25 cellular contexts compared by ENCODE assay signal in genomic region chr4:114396808-114397207, GRCh38.
A peak's percentile ranks its signal among the peaks of the same experiment; 100 is the strongest.
DNase-seq lines count a peak whose midpoint lies in the region; ATAC-seq and TF ChIP-seq lines count a peak whose summit lies in the region.
"Had no signal": no experiment of that assay in that cellular context is flagged by ENCODE, and none has a peak within 500 bp of the region (broad histone marks: within the 10 kb centered on the region; RNA-seq: fewer than 3 reads in every experiment).

No MANE protein-coding gene starts in this region.

- CTCF ChIA-PET in HCT116 (lab: Charles Lee): no interaction called here

- no peak overlapping the region for H3K9ac ChIP-seq in HCT116 (ENCODE audit: low read length)
- H3K9ac ChIP-seq: BLaER1, KMS-11 had no signal

- H3K79me2 ChIP-seq in HCT116 (ENCODE audit: insufficient read depth, low read length): no peaks in the 10 kb centered on the region

- no peak overlapping the region for H3K4me2 ChIP-seq in HCT116 (ENCODE audit: low read length)
- H3K4me2 ChIP-seq: BLaER1, KMS-11 had no signal

- RAD21 ChIA-PET in HCT116 (lab: Charles Lee; ENCODE audit: low non-redundant PET in 1 of 2, low total read pairs in 2 of 2, uncharacterized antibody in 2 of 2, unreplicated experiment in 2 of 2): no interaction called here

- H3K4me1 ChIP-seq in HCT116 (ENCODE audit: control insufficient read depth in 1 of 2, insufficient read depth in 2 of 2, low read length in 2 of 2): peaks cover 0 to 5% of the 10 kb centered on the region in 2 experiments; a peak in 1 of 4 replicates
- H3K4me1 ChIP-seq in mucosa of descending colon (ENCODE audit: low read depth): peaks cover 4% of the 10 kb centered on the region
- H3K4me1 ChIP-seq: BLaER1 had no signal

- no peaks in the 10 kb centered on the region for H4K20me1 ChIP-seq in HCT116 (ENCODE audit: insufficient read depth)
- H4K20me1 ChIP-seq: BLaER1 had no signal

- H3K9me2 ChIP-seq in HCT116 (ENCODE audit: insufficient read depth): no peaks in the 10 kb centered on the region

- intact Hi-C loops in HCT116 (cut with micrococcal nuclease) (no loop called here), mucosa of descending colon (cut with DNase I, micrococcal nuclease) (loop anchor here in 1 of 2 donors (5.0 kb wide), 1 partner anchor 260 kb away; no protein-coding TSS in a partner anchor)

- H3K4me3 ChIP-seq in HCT116 (replicated peaks in 1 of 2; ENCODE audit: low read depth in 1 of 2, low read length in 2 of 2) (no peak overlapping the region), mucosa of descending colon (no peak overlapping the region)
- H3K4me3 ChIP-seq: BLaER1, GM12878 had no signal

- POLR2A ChIA-PET in HCT116 (lab: Charles Lee): no interaction called here

- no peak overlapping the region for H2AFZ ChIP-seq in HCT116 (ENCODE audit: low read depth, low read length, poor library complexity, severe bottlenecking)

- ATAC-seq in HCT116: no peak
- peak; percentile 44 for ATAC-seq in mucosa of descending colon
- ATAC-seq in HG02642 (IDR thresholded peaks at IDR 0.05; ENCODE audit: poor library complexity, unreplicated experiment): no peak
- ATAC-seq: GM12878, Panc1 had no signal

- DNase-seq in HCT116 (ENCODE audit: low read depth, low spot score) (no peak), LoVo (ENCODE audit: low spot score) (peak; percentile 44), astrocyte of the hippocampus (ENCODE audit: low read depth, low spot score) (peak; percentile 22), mucosa of descending colon (no peak), NCI-H345 treated with DMSO at 0.1 percent for 48 hours (lab: John Stamatoyannopoulos, UW; ENCODE audit: unreplicated experiment) (no peak), cerebellar nuclear complex (lab: John Stamatoyannopoulos, UW) (no peak)
- no peak for DNase-seq in activated CD8-positive, alpha-beta memory T cell treated with anti-CD3 and anti-CD28 coated beads, Interleukin-2, amount 50 U/mL, for 4 hours
- DNase-seq: CD4-positive, CD25-positive, alpha-beta regulatory T cell; EL; GDM1; NCI-H1092 treated with DMSO at 0.1 percent for 48 hours; NCI-H1436; NCI-H187 treated with DMSO at 0.1 percent for 48 hours; NCI-H2107; NCI-H446; NCI-H524 treated with DMSO at 0.1 percent for 48 hours; NCI-H82; SHP77; T-helper 1 cell had no signal

- H3K36me3 ChIP-seq in HCT116 (ENCODE audit: control insufficient read depth in 1 of 2, insufficient read depth in 2 of 2, low read length in 2 of 2): no peaks in the 10 kb centered on the region
- H3K36me3 ChIP-seq in mucosa of descending colon (ENCODE audit: low read depth): no peaks in the 10 kb centered on the region
- H3K36me3 ChIP-seq: BLaER1 had no signal

- TF ChIP-seq CTCF in HCT116 (IDR thresholded peaks at IDR 0.05 in 2 of 3, conservative IDR thresholded peaks at IDR 0.05 in 1 of 3; ENCODE audit: borderline replicate concordance in 1 of 3, insufficient read depth in 1 of 3, low read depth in 2 of 3, low read length in 2 of 3) (no peak), mucosa of descending colon (IDR thresholded peaks at IDR 0.05) (no peak)

- H3K27ac ChIP-seq in HCT116 (ENCODE audit: low read depth, low read length): no peak overlapping the region
- H3K27ac ChIP-seq: BLaER1, KMS-11, RWPE1 had no signal

- no TSS peak for BruUV-seq in HCT116 (replicated peaks; lab: Mats Ljungman, UMichigan)

- H3K27me3 ChIP-seq in HCT116 (ENCODE audit: insufficient read depth, low read length): no peaks in the 10 kb centered on the region
- H3K27me3 ChIP-seq: BLaER1 had no signal

- H3K9me3 ChIP-seq in HCT116 (ENCODE audit: control insufficient read depth in 1 of 2, insufficient read depth in 1 of 2, low read depth in 1 of 2, low read length in 2 of 2) (no peaks in the 10 kb centered on the region), mucosa of descending colon (no peaks in the 10 kb centered on the region)
- H3K9me3 ChIP-seq: BLaER1 had no signal

- TF ChIP-seq POLR2A in HCT116 (IDR thresholded peaks at IDR 0.05; ENCODE audit: borderline replicate concordance, extremely low read depth, insufficient read depth, insufficient read length): no peak

- no peak for TF ChIP-seq RAD21 in HCT116 (IDR thresholded peaks at IDR 0.05; ENCODE audit: low read depth)

TF ChIP-seq in HCT116, 20 proteins besides CTCF, POLR2A, EP300 and RAD21:
- TF ChIP-seq CEBPB (IDR thresholded peaks at IDR 0.05; ENCODE audit: low read depth) (0 out of 2 replicates have a peak, but pooled peaks have one; percentile 17), ZNF274 (IDR thresholded peaks at IDR 0.05; ENCODE audit: low read depth, low read length) (no peak)

Comparison
In these comparisons a context has a peak if more than half of its experiments do, and no peak if none do; other contexts are left out.
1. DNase-seq: peak in LoVo (single experiment) and astrocyte of the hippocampus (single experiment); none in HCT116 (single experiment), mucosa of descending colon (0 of 3), NCI-H345 treated with DMSO at 0.1 percent for 48 hours (single experiment), cerebellar nuclear complex (0 of 2) and activated CD8-positive, alpha-beta memory T cell treated with anti-CD3 and anti-CD28 coated beads, Interleukin-2, amount 50 U/mL, for 4 hours (single experiment).